In the genomic region with DNA sequence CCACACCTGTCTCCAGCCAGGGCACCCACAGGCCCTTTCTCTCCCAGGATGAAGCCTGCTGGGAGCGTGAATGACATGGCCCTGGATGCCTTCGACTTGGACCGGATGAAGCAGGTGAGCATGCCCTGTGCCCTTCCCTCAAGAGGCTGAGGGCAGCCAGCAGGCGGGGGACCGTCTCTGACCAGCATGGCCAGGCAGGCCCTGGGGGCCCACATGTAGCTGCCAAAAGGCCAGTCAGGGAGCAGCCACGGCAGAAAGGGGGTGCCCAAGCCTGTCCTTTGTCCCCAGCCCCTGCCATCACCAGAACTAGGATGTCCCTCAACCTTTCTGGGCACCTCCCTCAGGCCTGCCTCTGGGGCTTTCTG, we compare ENCODE assay signal across 1 cellular context.
TF ChIP-seq lines count a peak whose summit lies in the region.

No MANE protein-coding gene starts in this region.

TF ChIP-seq in H1, 55 proteins besides CTCF, POLR2A, EP300 and RAD21:
- TF ChIP-seq SP2 (IDR thresholded peaks at IDR 0.05; ENCODE audit: low read length) (no peak), KDM4A (IDR thresholded peaks at IDR 0.05; ENCODE audit: low read depth, low read length, severe bottlenecking) (no peak), EGR1 (IDR thresholded peaks at IDR 0.05; ENCODE audit: borderline replicate concordance, low read depth, low read length) (no peak), TEAD4 (IDR thresholded peaks at IDR 0.05; ENCODE audit: low read depth, low read length) (no peak), TAF7 (optimal IDR thresholded peaks at IDR 0.05; ENCODE audit: borderline replicate concordance, low read depth, low read length) (no peak), SAP30 (IDR thresholded peaks at IDR 0.05; ENCODE audit: insufficient read depth, insufficient replicate concordance, low read length) (no peak), KDM5A (IDR thresholded peaks at IDR 0.05; ENCODE audit: low read length) (no peak), RXRA (IDR thresholded peaks at IDR 0.05; ENCODE audit: insufficient read depth, low read depth, low read length) (no peak), TCF12 (IDR thresholded peaks at IDR 0.05; ENCODE audit: low read depth, low read length) (no peak), GTF2F1 (IDR thresholded peaks at IDR 0.05; ENCODE audit: borderline replicate concordance, low read depth, low read length) (no peak), FOSL1 (IDR thresholded peaks at IDR 0.05; ENCODE audit: insufficient read depth, low read depth, low read length) (no peak)
- TF ChIP-seq, protein P1, sequence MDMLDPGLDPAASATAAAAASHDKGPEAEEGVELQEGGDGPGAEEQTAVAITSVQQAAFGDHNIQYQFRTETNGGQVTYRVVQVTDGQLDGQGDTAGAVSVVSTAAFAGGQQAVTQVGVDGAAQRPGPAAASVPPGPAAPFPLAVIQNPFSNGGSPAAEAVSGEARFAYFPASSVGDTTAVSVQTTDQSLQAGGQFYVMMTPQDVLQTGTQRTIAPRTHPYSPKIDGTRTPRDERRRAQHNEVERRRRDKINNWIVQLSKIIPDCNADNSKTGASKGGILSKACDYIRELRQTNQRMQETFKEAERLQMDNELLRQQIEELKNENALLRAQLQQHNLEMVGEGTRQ (IDR thresholded peaks at IDR 0.05; ENCODE audit: low read length): no peak
